ENCODE assay signal across 8 cellular contexts in the genomic region with DNA sequence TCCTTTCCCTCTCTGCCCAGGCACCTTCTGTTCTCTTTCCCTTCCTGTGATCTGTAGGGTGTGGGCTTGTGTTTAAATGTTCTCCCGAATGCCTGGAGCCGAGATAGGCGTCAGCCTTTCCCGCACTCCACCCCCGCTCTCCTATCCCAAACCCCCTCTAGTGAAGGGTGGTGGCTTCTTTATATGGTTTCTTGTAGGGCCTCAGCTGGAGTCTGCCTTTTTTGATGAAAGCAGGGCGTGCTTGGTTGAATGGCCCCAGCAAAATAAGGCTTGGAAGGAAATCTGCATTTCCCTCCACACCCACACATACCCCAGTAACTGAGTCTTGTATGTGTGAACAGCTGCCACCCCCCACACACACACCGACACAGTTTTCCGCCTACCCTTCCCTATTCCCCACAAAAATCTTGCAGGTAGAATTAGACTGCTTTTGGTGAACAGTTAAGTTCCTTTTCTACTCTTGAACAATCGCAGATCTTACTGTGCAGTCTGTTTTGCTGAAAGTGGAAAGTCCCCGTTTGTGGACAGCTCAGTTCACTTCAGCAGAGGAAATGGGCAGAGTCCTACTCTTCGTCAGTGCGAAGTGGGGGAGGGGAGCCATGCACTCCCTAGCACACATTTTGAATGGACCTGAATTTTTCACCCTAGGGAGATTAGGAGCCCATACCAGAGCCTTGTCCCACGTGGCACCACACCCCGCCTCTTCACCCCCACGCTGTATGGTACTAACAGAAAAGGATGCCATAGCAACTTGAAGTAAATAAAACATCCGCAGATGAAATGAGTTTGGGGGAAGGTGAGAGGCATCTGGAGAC. TPM values are rescaled to one million over a fixed set of nuclear protein-coding genes. Genes with fewer than 3 reads are reported as not detected.
DNase-seq lines count a peak whose midpoint lies in the region; ATAC-seq lines count a peak whose summit lies in the region.

No MANE protein-coding gene starts in this region.

- H3K4me2 ChIP-seq in GM23248 (ENCODE audit: unreplicated experiment) (peak overlapping the region; percentile 100), mesenchymal stem cell (ENCODE audit: low read length, poor library complexity, severe bottlenecking) (peak overlapping the region; percentile 57)

- no peak overlapping the region for H2BK15ac ChIP-seq in mesenchymal stem cell (ENCODE audit: low read depth, poor library complexity, severe bottlenecking)

- H2BK5ac ChIP-seq in mesenchymal stem cell (ENCODE audit: low read depth, low read length, poor library complexity, severe bottlenecking) = no peak overlapping the region

- H3K9me2 ChIP-seq in GM23248 (ENCODE audit: insufficient read depth) = no peaks in the 10 kb centered on the region

- H3K9ac ChIP-seq in GM23248 = peak overlapping the region; percentile 100
- H3K9ac ChIP-seq in mesenchymal stem cell (ENCODE audit: low read length) = peak overlapping the region; percentile 95

- H3K36me3 ChIP-seq in GM23248 (ENCODE audit: low read depth) (peaks cover 24% of the 10 kb centered on the region), mesenchymal stem cell (ENCODE audit: control insufficient read depth in 1 of 2, insufficient read depth in 2 of 2, low read depth in 1 of 2, low read length in 2 of 2) (peaks cover 9 to 39% of the 10 kb centered on the region in 2 experiments)

- peaks cover 87% of the 10 kb centered on the region for H3K79me2 ChIP-seq in GM23248 (ENCODE audit: insufficient read depth)

- H3K27me3 ChIP-seq in GM23248 (replicated peaks; ENCODE audit: insufficient read depth) = no peaks in the 10 kb centered on the region
- H3K27me3 ChIP-seq in mesenchymal stem cell (ENCODE audit: control insufficient read depth in 1 of 2, insufficient read depth in 1 of 2, low read length in 2 of 2) = no peaks in the 10 kb centered on the region

- H3K9me3 ChIP-seq in GM23248 (ENCODE audit: low read depth) (no peaks in the 10 kb centered on the region), mesenchymal stem cell (ENCODE audit: control insufficient read depth, low read length) (no peaks in the 10 kb centered on the region)

- in situ Hi-C loops in GM23248 (cut with MboI) = no loop called here

- no peak for ATAC-seq in GM19328 (IDR thresholded peaks at IDR 0.05; ENCODE audit: unreplicated experiment)

- H3K79me1 ChIP-seq in mesenchymal stem cell (replicated peaks; ENCODE audit: low read length, poor library complexity, severe bottlenecking) = peaks cover 12% of the 10 kb centered on the region

- no peak overlapping the region for H4K8ac ChIP-seq in mesenchymal stem cell (ENCODE audit: low read length)

- H2BK120ac ChIP-seq in mesenchymal stem cell (ENCODE audit: low read depth, low read length) = no peak overlapping the region

- H3K4me3 ChIP-seq in GM23248 = peak overlapping the region; percentile 100
- peak overlapping the region; percentile 65 to 89 for H3K4me3 ChIP-seq in mesenchymal stem cell (ENCODE audit: insufficient read depth in 1 of 2, low read depth in 1 of 2, low read length in 2 of 2)

- H2AK5ac ChIP-seq in mesenchymal stem cell (ENCODE audit: low read length, severe bottlenecking) = no peak overlapping the region

- H3K18ac ChIP-seq in mesenchymal stem cell (ENCODE audit: low read depth in 1 of 2, low read length in 2 of 2) = peak overlapping the region in 1 of 2 experiments; percentile 70

- peak; percentile 92 for DNase-seq in CD1c-positive myeloid dendritic cell (ENCODE audit: extremely low spot score)
- DNase-seq in GM23248 = peak; percentile 92
- peak; percentile 21 for DNase-seq in NCI-H446 treated with DMSO at 0.1 percent for 48 hours (lab: John Stamatoyannopoulos, UW)
- peak; percentile 49 to 81 for DNase-seq in activated CD4-positive, alpha-beta T cell treated with anti-CD3 and anti-CD28 coated beads, Interleukin-2, amount 50 U/mL, for 24 hours (ENCODE audit: low read depth in 1 of 2, low spot score in 1 of 2)
- DNase-seq in ecto neural progenitor cell (ENCODE audit: low spot score) = peak; percentile 58
- peak; percentile 93 for DNase-seq in mesenchymal stem cell
- peak; percentile 46 for DNase-seq in stimulated activated CD8-positive, alpha-beta memory T cell treated with anti-CD3 and anti-CD28 coated beads, Interleukin-15, amount 100 ng/mL, for 1 hour (ENCODE audit: low read depth)

- peaks cover 29% of the 10 kb centered on the region for H3K4me1 ChIP-seq in GM23248 (ENCODE audit: insufficient read depth)
- H3K4me1 ChIP-seq in mesenchymal stem cell (ENCODE audit: control insufficient read depth, insufficient read depth, low read depth, low read length) = peaks cover 14% of the 10 kb centered on the region

- H4K20me1 ChIP-seq in GM23248 (ENCODE audit: insufficient read depth) = 0 out of 2 replicates have a peak, but pooled peaks cover 5% of the 10 kb centered on the region

- H3K14ac ChIP-seq in mesenchymal stem cell (ENCODE audit: low read length in 2 of 2) = peak overlapping the region in 1 of 2 experiments; percentile 77

- H3K23ac ChIP-seq in mesenchymal stem cell (ENCODE audit: low read length in 2 of 2) = peak overlapping the region in 1 of 2 experiments; percentile 96

- H3K27ac ChIP-seq in GM23248 (peak overlapping the region; percentile 99), mesenchymal stem cell (ENCODE audit: low read length, poor library complexity, severe bottlenecking) (peak overlapping the region; percentile 89)

- H2BK12ac ChIP-seq in mesenchymal stem cell (ENCODE audit: low read length in 2 of 2) = peak overlapping the region in 1 of 2 experiments; percentile 49

- H2AFZ ChIP-seq in GM23248 (no peak overlapping the region), mesenchymal stem cell (ENCODE audit: low read depth, low read length) (no peak overlapping the region)

- H4K91ac ChIP-seq in mesenchymal stem cell (ENCODE audit: low read length) = no peak overlapping the region

- peaks cover 54% of the 10 kb centered on the region for H3F3A ChIP-seq in GM23248 (ENCODE audit: insufficient read depth)

- WGBS in GM23248 (ENCODE audit: low coverage in 1 of 2, low lambda C conversion rate in 2 of 2, missing lambda C conversion rate in 2 of 2), 2 experiments = 1% methylated on average over 16 of the region's 16 CpGs
- under 1% methylated on average over 7 of the region's 16 CpGs for WGBS in mesenchymal stem cell

- peak overlapping the region; percentile 21 to 85 for H3K4ac ChIP-seq in mesenchymal stem cell (ENCODE audit: low read depth in 1 of 2, low read length in 2 of 2)

RNA-seq across cellular contexts. Expression of a gene that starts 25.5 kb away (rescaled TPM):
- total RNA-seq in GM23248 (2014; rRNA removed; shearing (Covaris generic)) = 43.0 and 54.9 TPM in 2 replicates
- 6.0 and 7.8 TPM in 2 replicates for polyA plus RNA-seq in GM23248 (2016; fragmentation: Nextera tagmentation; extraction: Ambion mirVana)
- polyA plus RNA-seq in mesenchymal stem cell (2013, experiment 1 of 2) = 26.9 TPM
- 25.8 TPM for polyA plus RNA-seq in mesenchymal stem cell (2013, experiment 2 of 2)

RNA-seq across cellular contexts. Expression of a gene that starts 48.3 kb away (rescaled TPM):
- total RNA-seq in GM23248 (2014; rRNA removed; shearing (Covaris generic)) = 27.6 and 42.9 TPM in 2 replicates
- 13.4 and 16.4 TPM in 2 replicates for polyA plus RNA-seq in GM23248 (2016; fragmentation: Nextera tagmentation; extraction: Ambion mirVana)
- 27.5 TPM for polyA plus RNA-seq in mesenchymal stem cell (2013, experiment 1 of 2)
- 27.7 TPM for polyA plus RNA-seq in mesenchymal stem cell (2013, experiment 2 of 2)

Comparison
In these comparisons a context has a peak if more than half of its experiments do, and no peak if none do; other contexts are left out.
1. DNase-seq: peak in every context shown above with its lines; median percentile 93 in mesenchymal stem cell; 92 in CD1c-positive myeloid dendritic cell; 92 in GM23248; 65 in activated CD4-positive, alpha-beta T cell treated with anti-CD3 and anti-CD28 coated beads, Interleukin-2, amount 50 U/mL, for 24 hours; 58 in ecto neural progenitor cell; 46 in stimulated activated CD8-positive, alpha-beta memory T cell treated with anti-CD3 and anti-CD28 coated beads, Interleukin-15, amount 100 ng/mL, for 1 hour; 21 in NCI-H446 treated with DMSO at 0.1 percent for 48 hours.